ENCODE assay signal across 14 cellular contexts in the genomic region with DNA sequence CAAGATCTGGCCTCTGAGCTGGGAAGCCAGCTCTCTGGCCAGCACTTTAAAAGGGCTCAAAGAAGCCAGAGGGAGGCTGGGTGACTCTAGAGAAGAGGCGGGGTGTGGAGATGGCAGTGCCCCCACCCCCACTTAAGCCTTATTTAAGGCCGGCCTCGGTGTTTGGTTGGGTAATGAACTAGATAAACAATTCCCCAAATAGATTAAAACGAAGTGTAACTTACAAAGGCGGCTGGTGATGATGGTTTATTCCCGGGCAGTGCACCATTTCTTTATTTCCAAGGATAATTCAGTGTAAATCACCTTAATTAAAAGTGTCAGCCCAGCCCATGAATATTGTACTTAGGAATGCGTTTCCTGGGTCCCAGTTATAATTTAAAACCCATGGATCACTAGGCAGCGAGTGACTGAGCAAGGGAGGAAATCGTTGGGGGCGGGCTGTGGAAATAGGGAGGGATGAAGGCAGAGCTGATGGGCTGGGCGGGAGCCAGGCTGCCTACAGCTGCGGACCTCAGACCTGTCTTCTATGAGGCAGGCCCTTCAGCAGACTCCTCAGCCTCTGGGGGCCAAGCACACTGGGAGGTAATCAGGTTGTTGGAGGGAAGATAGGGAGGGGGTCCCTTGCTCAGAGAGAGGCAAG. TPM values are rescaled to one million over a fixed set of nuclear protein-coding genes. Genes with fewer than 3 reads are reported as not detected.
DNase-seq lines count a peak whose midpoint lies in the region; ATAC-seq and TF ChIP-seq lines count a peak whose summit lies in the region.
"Had no signal": no experiment of that assay in that cellular context is flagged by ENCODE, and none has a peak within 500 bp of the region (broad histone marks: within the 10 kb centered on the region; RNA-seq: fewer than 3 reads in every experiment).

No MANE protein-coding gene starts in this region.

- DNase-seq in GM23338 (ENCODE audit: low spot score) (no peak), SHP77 treated with DMSO at 0.1 percent for 48 hours (lab: John Stamatoyannopoulos, UW) (peak; percentile 10), fibroblast of peridontal ligament (ENCODE audit: extremely low read depth) (peak; percentile 76), retinal pigment epithelial cell (ENCODE audit: low read depth) (peak; percentile 74), NCI-H2029 (lab: John Stamatoyannopoulos, UW) (no peak), left lung (no peak), SKM-1 treated with dmso at 0.1 percent for 144 hours (lab: John Stamatoyannopoulos, UW; ENCODE audit: unreplicated experiment) (no peak)
- DNase-seq in activated CD4-positive, CD25-positive, alpha-beta regulatory T cell treated with anti-CD3 and anti-CD28 coated beads, Interleukin-2, amount 50 U/mL, for 72 hours, result no peak
- DNase-seq: activated B cell treated with CpG ODN at 0.5 μM for 24 hours; activated naive CD8-positive, alpha-beta T cell treated with anti-CD3 and anti-CD28 coated beads, Interleukin-2, amount 50 U/mL, for 24 hours; CD8-positive, alpha-beta memory T cell; NCI-H1436 had no signal

- peaks cover 6% of the 10 kb centered on the region; the same call in 1 of the 2 replicates for H4K20me1 ChIP-seq in GM23338 (replicated peaks; ENCODE audit: insufficient read depth)

- H3K36me3 ChIP-seq in GM23338 (ENCODE audit: insufficient read depth) (no peaks in the 10 kb centered on the region; the same call in 1 of the 2 replicates), left lung (no peaks in the 10 kb centered on the region)
- H3K36me3 ChIP-seq: SJSA1 had no signal

- H3K4me1 ChIP-seq in GM23338 (ENCODE audit: insufficient read depth) (peaks cover 13% of the 10 kb centered on the region), left lung (no peaks in the 10 kb centered on the region)

- H3K79me2 ChIP-seq in GM23338 (replicated peaks; ENCODE audit: insufficient read depth), result no peaks in the 10 kb centered on the region

- TF ChIP-seq CTCF in GM23338 (conservative IDR thresholded peaks at IDR 0.05; ENCODE audit: low read depth in 2 of 2), result no peak
- TF ChIP-seq CTCF in retinal pigment epithelial cell (conservative IDR thresholded peaks at IDR 0.05; ENCODE audit: low read depth, low read length), result no peak
- TF ChIP-seq CTCF in left lung (IDR thresholded peaks at IDR 0.05), result no peak

- no peak overlapping the region for H3K4me2 ChIP-seq in GM23338

- peaks cover 25% of the 10 kb centered on the region for H3K4me1 Mint-ChIP-seq in GM23338
- H3K4me1 Mint-ChIP-seq: activated B cell treated with CpG ODN at 0.5 μM for 24 hours; activated naive CD8-positive, alpha-beta T cell treated with anti-CD3 and anti-CD28 coated beads, Interleukin-2, amount 50 U/mL, for 24 hours; CD8-positive, alpha-beta memory T cell had no signal

- peaks cover 14% of the 10 kb centered on the region for H3K27me3 Mint-ChIP-seq in GM23338 (ENCODE audit: insufficient read depth, low read depth, poor library complexity)
- H3K27me3 Mint-ChIP-seq: activated B cell treated with CpG ODN at 0.5 μM for 24 hours; activated naive CD8-positive, alpha-beta T cell treated with anti-CD3 and anti-CD28 coated beads, Interleukin-2, amount 50 U/mL, for 24 hours; CD8-positive, alpha-beta memory T cell had no signal

- intact Hi-C loops in left lung (cut with DNase I), result no loop called here

- H3K9me2 ChIP-seq in GM23338 (ENCODE audit: insufficient read depth), result no peaks in the 10 kb centered on the region

- peaks cover 7% of the 10 kb centered on the region; the same call in 1 of the 3 replicates for H3K36me3 Mint-ChIP-seq in GM23338 (ENCODE audit: low read depth)
- H3K36me3 Mint-ChIP-seq: CD8-positive, alpha-beta memory T cell had no signal

- ATAC-seq in GM23338 (peak; percentile 24), left lung (no peak)
- ATAC-seq: activated naive CD8-positive, alpha-beta T cell treated with anti-CD3 and anti-CD28 coated beads, Interleukin-2, amount 50 U/mL, for 24 hours had no signal

- H3K9me3 ChIP-seq in left lung, result no peaks in the 10 kb centered on the region

- no peaks in the 10 kb centered on the region for H3K9me3 Mint-ChIP-seq in GM23338
- H3K9me3 Mint-ChIP-seq: activated B cell treated with CpG ODN at 0.5 μM for 24 hours; activated naive CD8-positive, alpha-beta T cell treated with anti-CD3 and anti-CD28 coated beads, Interleukin-2, amount 50 U/mL, for 24 hours; CD8-positive, alpha-beta memory T cell had no signal

- H3F3A ChIP-seq in GM23338 (replicated peaks; ENCODE audit: low read depth), result 0 out of 2 replicates have a peak, but pooled peaks cover 2% of the 10 kb centered on the region

- no peak overlapping the region for H2AFZ ChIP-seq in GM23338

- H3K4me3 ChIP-seq in GM23338 (no peak overlapping the region), retinal pigment epithelial cell (ENCODE audit: low read length) (no peak overlapping the region), left lung (no peak overlapping the region)
- H3K4me3 ChIP-seq: SJSA1 had no signal

- H3K27ac ChIP-seq in GM23338 (ENCODE audit: low read depth), result 0 out of 2 replicates have a peak overlapping the region, but pooled peaks have one; percentile 14
- H3K27ac ChIP-seq in left lung, result no peak overlapping the region
- H3K27ac ChIP-seq: SJSA1 had no signal

- no peak overlapping the region for H3K4me3 Mint-ChIP-seq in GM23338
- H3K4me3 Mint-ChIP-seq: activated B cell treated with CpG ODN at 0.5 μM for 24 hours; activated naive CD8-positive, alpha-beta T cell treated with anti-CD3 and anti-CD28 coated beads, Interleukin-2, amount 50 U/mL, for 24 hours; CD8-positive, alpha-beta memory T cell had no signal

- H3K27me3 ChIP-seq in GM23338 (ENCODE audit: insufficient read depth), result no peaks in the 10 kb centered on the region
- H3K27me3 ChIP-seq in left lung, result peaks cover 2 to 18% of the 10 kb centered on the region in 2 donors

- H3K27ac Mint-ChIP-seq in GM23338, result no peak overlapping the region
- H3K27ac Mint-ChIP-seq: activated B cell treated with CpG ODN at 0.5 μM for 24 hours; activated naive CD8-positive, alpha-beta T cell treated with anti-CD3 and anti-CD28 coated beads, Interleukin-2, amount 50 U/mL, for 24 hours; CD8-positive, alpha-beta memory T cell; progenitor cell of endocrine pancreas had no signal

TF ChIP-seq in GM23338, 12 proteins besides CTCF, POLR2A, EP300 and RAD21 (continues in another document):
- TF ChIP-seq, protein P1, sequence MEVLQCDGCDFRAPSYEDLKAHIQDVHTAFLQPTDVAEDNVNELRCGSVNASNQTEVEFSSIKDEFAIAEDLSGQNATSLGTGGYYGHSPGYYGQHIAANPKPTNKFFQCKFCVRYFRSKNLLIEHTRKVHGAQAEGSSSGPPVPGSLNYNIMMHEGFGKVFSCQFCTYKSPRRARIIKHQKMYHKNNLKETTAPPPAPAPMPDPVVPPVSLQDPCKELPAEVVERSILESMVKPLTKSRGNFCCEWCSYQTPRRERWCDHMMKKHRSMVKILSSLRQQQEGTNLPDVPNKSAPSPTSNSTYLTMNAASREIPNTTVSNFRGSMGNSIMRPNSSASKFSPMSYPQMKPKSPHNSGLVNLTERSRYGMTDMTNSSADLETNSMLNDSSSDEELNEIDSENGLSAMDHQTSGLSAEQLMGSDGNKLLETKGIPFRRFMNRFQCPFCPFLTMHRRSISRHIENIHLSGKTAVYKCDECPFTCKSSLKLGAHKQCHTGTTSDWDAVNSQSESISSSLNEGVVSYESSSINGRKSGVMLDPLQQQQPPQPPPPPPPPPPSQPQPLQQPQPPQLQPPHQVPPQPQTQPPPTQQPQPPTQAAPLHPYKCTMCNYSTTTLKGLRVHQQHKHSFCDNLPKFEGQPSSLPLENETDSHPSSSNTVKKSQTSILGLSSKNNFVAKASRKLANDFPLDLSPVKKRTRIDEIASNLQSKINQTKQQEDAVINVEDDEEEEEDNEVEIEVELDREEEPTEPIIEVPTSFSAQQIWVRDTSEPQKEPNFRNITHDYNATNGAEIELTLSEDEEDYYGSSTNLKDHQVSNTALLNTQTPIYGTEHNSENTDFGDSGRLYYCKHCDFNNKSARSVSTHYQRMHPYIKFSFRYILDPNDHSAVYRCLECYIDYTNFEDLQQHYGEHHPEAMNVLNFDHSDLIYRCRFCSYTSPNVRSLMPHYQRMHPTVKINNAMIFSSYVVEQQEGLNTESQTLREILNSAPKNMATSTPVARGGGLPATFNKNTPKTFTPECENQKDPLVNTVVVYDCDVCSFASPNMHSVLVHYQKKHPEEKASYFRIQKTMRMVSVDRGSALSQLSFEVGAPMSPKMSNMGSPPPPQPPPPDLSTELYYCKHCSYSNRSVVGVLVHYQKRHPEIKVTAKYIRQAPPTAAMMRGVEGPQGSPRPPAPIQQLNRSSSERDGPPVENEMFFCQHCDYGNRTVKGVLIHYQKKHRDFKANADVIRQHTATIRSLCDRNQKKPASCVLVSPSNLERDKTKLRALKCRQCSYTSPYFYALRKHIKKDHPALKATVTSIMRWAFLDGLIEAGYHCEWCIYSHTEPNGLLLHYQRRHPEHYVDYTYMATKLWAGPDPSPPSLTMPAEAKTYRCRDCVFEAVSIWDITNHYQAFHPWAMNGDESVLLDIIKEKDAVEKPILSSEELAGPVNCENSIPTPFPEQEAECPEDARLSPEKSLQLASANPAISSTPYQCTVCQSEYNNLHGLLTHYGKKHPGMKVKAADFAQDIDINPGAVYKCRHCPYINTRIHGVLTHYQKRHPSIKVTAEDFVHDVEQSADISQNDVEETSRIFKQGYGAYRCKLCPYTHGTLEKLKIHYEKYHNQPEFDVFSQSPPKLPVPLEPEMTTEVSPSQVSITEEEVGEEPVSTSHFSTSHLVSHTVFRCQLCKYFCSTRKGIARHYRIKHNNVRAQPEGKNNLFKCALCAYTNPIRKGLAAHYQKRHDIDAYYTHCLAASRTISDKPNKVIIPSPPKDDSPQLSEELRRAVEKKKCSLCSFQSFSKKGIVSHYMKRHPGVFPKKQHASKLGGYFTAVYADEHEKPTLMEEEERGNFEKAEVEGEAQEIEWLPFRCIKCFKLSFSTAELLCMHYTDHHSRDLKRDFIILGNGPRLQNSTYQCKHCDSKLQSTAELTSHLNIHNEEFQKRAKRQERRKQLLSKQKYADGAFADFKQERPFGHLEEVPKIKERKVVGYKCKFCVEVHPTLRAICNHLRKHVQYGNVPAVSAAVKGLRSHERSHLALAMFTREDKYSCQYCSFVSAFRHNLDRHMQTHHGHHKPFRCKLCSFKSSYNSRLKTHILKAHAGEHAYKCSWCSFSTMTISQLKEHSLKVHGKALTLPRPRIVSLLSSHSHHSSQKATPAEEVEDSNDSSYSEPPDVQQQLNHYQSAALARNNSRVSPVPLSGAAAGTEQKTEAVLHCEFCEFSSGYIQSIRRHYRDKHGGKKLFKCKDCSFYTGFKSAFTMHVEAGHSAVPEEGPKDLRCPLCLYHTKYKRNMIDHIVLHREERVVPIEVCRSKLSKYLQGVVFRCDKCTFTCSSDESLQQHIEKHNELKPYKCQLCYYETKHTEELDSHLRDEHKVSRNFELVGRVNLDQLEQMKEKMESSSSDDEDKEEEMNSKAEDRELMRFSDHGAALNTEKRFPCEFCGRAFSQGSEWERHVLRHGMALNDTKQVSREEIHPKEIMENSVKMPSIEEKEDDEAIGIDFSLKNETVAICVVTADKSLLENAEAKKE (CRISPR knock-in tag; IDR thresholded peaks at IDR 0.05), result no peak

RNA-seq across cellular contexts. Expression of a gene that starts 54.9 kb away (rescaled TPM):
- total RNA-seq in GM23338 (2014; rRNA removed; shearing (Covaris generic)), result 4.3 and 20.8 TPM in 2 replicates
- polyA plus RNA-seq in GM23338 (2016; fragmentation: Nextera tagmentation; extraction: Ambion mirVana), result 10.6 and 15.4 TPM in 2 replicates
- total RNA-seq in left lung, result 10 to 100 TPM; 17.1 to 18.8 TPM

RNA-seq across cellular contexts. Expression of a gene that starts 55.1 kb away (rescaled TPM):
- 0.31 and 0.62 TPM in 2 replicates for total RNA-seq in GM23338 (2014; rRNA removed; shearing (Covaris generic))
- polyA plus RNA-seq in GM23338 (2016; fragmentation: Nextera tagmentation; extraction: Ambion mirVana), result 1.0 TPM in 1 of 2 replicates, not detected in the other
- total RNA-seq in left lung, result 1 to 10 TPM; 4.0 to 6.4 TPM
- total RNA-seq: SJSA1 had no signal

Comparison
In these comparisons a context has a peak if more than half of its experiments do, and no peak if none do; other contexts are left out.
1. DNase-seq: peak in SHP77 treated with DMSO at 0.1 percent for 48 hours (single experiment), fibroblast of peridontal ligament (single experiment) and retinal pigment epithelial cell (single experiment); none in GM23338 (single experiment), NCI-H2029 (single experiment), activated CD4-positive, CD25-positive, alpha-beta regulatory T cell treated with anti-CD3 and anti-CD28 coated beads, Interleukin-2, amount 50 U/mL, for 72 hours (single experiment), left lung (0 of 2) and SKM-1 treated with dmso at 0.1 percent for 144 hours (single experiment).